Comparison of ENCODE assay signal across 8 cellular contexts in the genomic region with DNA sequence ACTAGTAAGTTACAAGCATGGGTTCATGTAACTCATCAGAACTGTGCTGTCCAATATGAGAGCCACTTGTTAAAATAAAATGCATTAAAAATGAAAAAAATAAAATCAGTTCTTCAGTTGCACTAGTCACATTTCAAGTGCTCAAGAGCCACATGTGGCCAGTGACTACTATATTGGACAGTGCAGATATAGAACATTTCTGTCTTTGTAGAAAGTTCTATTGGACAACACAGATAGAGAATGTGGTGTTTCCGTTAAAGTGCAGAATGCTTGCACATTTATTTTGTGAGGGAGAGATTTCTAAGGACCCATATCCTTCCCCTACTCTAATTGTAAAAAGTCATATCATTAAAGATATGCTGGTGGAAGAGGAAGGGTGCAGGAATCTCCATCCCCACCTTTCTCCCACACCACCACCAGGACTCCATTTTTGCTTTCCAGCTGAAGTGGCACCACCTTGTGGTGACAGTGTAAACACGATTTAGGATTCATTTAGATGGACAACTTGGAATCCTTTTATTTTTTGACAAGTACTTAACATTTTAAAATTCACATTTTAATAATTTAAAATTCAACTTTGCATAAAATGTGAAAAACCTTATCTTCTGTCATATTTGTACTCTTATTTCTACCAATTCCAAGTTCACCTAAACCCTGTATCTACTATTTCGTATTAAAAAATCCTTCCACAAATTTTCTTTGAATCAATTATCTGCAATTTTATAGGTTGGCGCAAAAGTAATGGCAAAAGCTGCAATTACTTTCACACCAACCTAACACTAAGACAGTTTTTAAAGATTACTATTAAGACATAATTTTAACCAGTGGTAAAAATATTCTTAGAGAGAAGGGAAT. TPM values are rescaled to one million over a fixed set of nuclear protein-coding genes. Genes with fewer than 3 reads are reported as not detected.
DNase-seq lines count a peak whose midpoint lies in the region; ATAC-seq lines count a peak whose summit lies in the region.

No MANE protein-coding gene starts in this region.

- no peak overlapping the region for H3K27ac ChIP-seq in right cardiac atrium (ENCODE audit: low read length)

- DNase-seq in AG08395 (ENCODE audit: low spot score), result peak; percentile 71
- peak; percentile 73 for DNase-seq in GM03348 (ENCODE audit: low spot score)
- DNase-seq in NCI-H128 (lab: John Stamatoyannopoulos, UW; ENCODE audit: unreplicated experiment), result peak; percentile 29
- DNase-seq in activated naive CD8-positive, alpha-beta T cell treated with anti-CD3 and anti-CD28 coated beads, Interleukin-2, amount 50 U/mL, for 24 hours, result peak; percentile 10
- peak in 1 of 3 donors; percentile 27 for DNase-seq in right cardiac atrium
- DNase-seq in stimulated activated naive CD8-positive, alpha-beta T cell treated with anti-CD3 and anti-CD28 coated beads, Interleukin-15, Interleukin-2, amounts not matched to agents 100 U/mL and 50 U/mL, for 24 hours, result peak; percentile 12
- DNase-seq in NCI-H1048 (lab: John Stamatoyannopoulos, UW), result no peak

- no peaks in the 10 kb centered on the region for H3K9me3 ChIP-seq in right cardiac atrium (ENCODE audit: control insufficient read depth, low read length)

- no peak overlapping the region for H3K4me3 Mint-ChIP-seq in activated naive CD8-positive, alpha-beta T cell treated with anti-CD3 and anti-CD28 coated beads, Interleukin-2, amount 50 U/mL, for 24 hours

- no peak overlapping the region for H3K4me3 ChIP-seq in right cardiac atrium (ENCODE audit: low read length)

- no peaks in the 10 kb centered on the region for H3K9me3 Mint-ChIP-seq in activated naive CD8-positive, alpha-beta T cell treated with anti-CD3 and anti-CD28 coated beads, Interleukin-2, amount 50 U/mL, for 24 hours

- H3K4me1 Mint-ChIP-seq in activated naive CD8-positive, alpha-beta T cell treated with anti-CD3 and anti-CD28 coated beads, Interleukin-2, amount 50 U/mL, for 24 hours, result peaks cover 8% of the 10 kb centered on the region

- no peak for ATAC-seq in activated naive CD8-positive, alpha-beta T cell treated with anti-CD3 and anti-CD28 coated beads, Interleukin-2, amount 50 U/mL, for 24 hours
- ATAC-seq in right cardiac atrium (peak; percentile 56 to 62), GM21723 (IDR thresholded peaks at IDR 0.05; ENCODE audit: unreplicated experiment) (no peak)
- ATAC-seq in stimulated activated naive CD8-positive, alpha-beta T cell treated with anti-CD3 and anti-CD28 coated beads, Interleukin-15, Interleukin-2, amounts not matched to agents 100 U/mL and 50 U/mL, for 24 hours, result no peak

- peaks cover 35% of the 10 kb centered on the region for H3K36me3 Mint-ChIP-seq in activated naive CD8-positive, alpha-beta T cell treated with anti-CD3 and anti-CD28 coated beads, Interleukin-2, amount 50 U/mL, for 24 hours (ENCODE audit: low read depth)

- H3K27me3 ChIP-seq in right cardiac atrium (ENCODE audit: control insufficient read depth, insufficient read depth), result no peaks in the 10 kb centered on the region

- H3K27ac Mint-ChIP-seq in activated naive CD8-positive, alpha-beta T cell treated with anti-CD3 and anti-CD28 coated beads, Interleukin-2, amount 50 U/mL, for 24 hours, result no peak overlapping the region

- no peaks in the 10 kb centered on the region for H3K27me3 Mint-ChIP-seq in activated naive CD8-positive, alpha-beta T cell treated with anti-CD3 and anti-CD28 coated beads, Interleukin-2, amount 50 U/mL, for 24 hours

- intact Hi-C loops in right cardiac atrium (cut with DNase I), result no loop called here

- WGBS in right cardiac atrium, result 71% methylated on average over 4 of the region's 4 CpGs

- no peaks in the 10 kb centered on the region for H3K4me1 ChIP-seq in right cardiac atrium (ENCODE audit: control insufficient read depth, insufficient read depth, low read length)

RNA-seq across cellular contexts. Expression of a gene that starts 9.4 kb away (rescaled TPM):
- 10 to 100 TPM; 26.4 to 33.7 (median 30.1) TPM for total RNA-seq in right cardiac atrium
- 23.8 TPM for polyA plus RNA-seq in right cardiac atrium

Comparison
In these comparisons a context has a peak if more than half of its experiments do, and no peak if none do; other contexts are left out.
1. ATAC-seq: peak in right cardiac atrium (2 of 2); none in activated naive CD8-positive, alpha-beta T cell treated with anti-CD3 and anti-CD28 coated beads, Interleukin-2, amount 50 U/mL, for 24 hours (single experiment), stimulated activated naive CD8-positive, alpha-beta T cell treated with anti-CD3 and anti-CD28 coated beads, Interleukin-15, Interleukin-2, amounts not matched to agents 100 U/mL and 50 U/mL, for 24 hours (single experiment) and GM21723 (single experiment).